In the genomic region with DNA sequence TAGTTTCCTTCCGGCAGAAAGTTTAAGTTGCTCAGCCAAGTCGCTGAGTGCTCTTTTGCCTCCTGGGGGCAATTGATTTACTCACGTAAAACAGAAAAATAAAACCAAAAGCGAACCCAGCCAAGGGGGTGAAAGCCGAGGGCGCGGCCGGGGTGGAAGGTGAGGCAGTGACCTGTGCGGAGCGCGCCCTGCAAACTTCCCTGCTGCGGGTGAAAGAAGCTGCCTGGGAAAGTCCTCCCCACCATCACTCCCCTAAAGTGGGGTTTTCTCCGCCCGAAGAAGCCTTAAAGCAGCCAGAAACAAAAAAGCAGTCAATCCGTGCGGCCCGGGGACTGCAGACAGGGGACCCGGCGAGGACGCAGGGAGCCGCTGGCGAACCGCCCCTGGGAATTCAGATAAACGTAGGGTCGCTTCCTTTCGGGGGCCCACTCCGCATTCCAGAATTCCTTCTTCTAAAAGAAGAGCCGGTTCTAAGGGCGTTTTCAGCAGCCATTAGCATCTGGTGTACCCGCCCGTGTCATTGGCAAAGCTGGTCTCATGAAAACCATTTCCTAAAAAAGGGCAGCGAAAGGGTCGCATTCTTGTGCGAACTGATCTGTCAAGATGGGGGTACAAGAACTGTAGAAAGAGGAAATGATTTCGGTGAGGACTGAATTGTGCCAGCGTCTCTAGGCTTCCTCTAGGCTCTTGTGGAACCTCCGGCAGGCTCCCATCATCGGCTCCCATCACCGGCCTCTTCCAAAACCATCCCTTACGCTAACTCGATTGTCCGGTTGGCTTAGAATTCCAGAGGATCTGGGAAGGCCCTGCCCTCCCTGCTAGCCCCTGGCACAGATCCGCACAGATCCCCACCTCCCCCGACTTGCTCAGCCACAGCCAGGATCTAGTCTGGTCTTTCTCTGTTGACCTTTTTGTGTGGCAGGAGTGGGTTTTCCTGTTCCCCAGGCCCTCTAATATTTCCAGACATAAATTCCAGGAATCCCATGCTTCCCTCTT, we compare ENCODE assay signal across 8 cellular contexts. TPM values are rescaled to one million over a fixed set of nuclear protein-coding genes. Genes with fewer than 3 reads are reported as not detected.
A peak's percentile ranks its signal among the peaks of the same experiment; 100 is the strongest.
DNase-seq lines count a peak whose midpoint lies in the region; ATAC-seq, FAIRE-seq and TF ChIP-seq lines count a peak whose summit lies in the region.

No MANE protein-coding gene starts in this region.

- no peak overlapping the region for H3K27ac ChIP-seq in SJCRH30

- FAIRE-seq in GM19239 (lab: Jason Lieb, UNC), result peak; percentile 55

- H3K36me3 Mint-ChIP-seq in naive B cell, result no peaks in the 10 kb centered on the region

- peaks cover 0 to 4% (median 0%) of the 10 kb centered on the region in 7 donors for H3K9me3 Mint-ChIP-seq in naive B cell

- no peaks in the 10 kb centered on the region for H3K9me3 ChIP-seq in SJCRH30 (replicated peaks)

- no peak for TF ChIP-seq CTCF in epithelial cell of proximal tubule (conservative IDR thresholded peaks at IDR 0.05; ENCODE audit: low read depth, low read length)

- peak; percentile 35 for DNase-seq in GM19239 (ENCODE audit: insufficient read length, low spot score)
- DNase-seq in SJCRH30, result no peak
- no peak for DNase-seq in epithelial cell of proximal tubule (ENCODE audit: low read depth)
- peak; percentile 48 for DNase-seq in naive B cell
- DNase-seq in DMS153 (lab: John Stamatoyannopoulos, UW), result no peak
- DNase-seq in COLO668 (lab: John Stamatoyannopoulos, UW; ENCODE audit: unreplicated experiment), result no peak

- ATAC-seq in naive B cell (ENCODE audit: low read depth in 2 of 2), result peak; percentile 46 to 47
- ATAC-seq in GM18505 (IDR thresholded peaks at IDR 0.05; ENCODE audit: unreplicated experiment), result no peak
- ATAC-seq in GM21786 (IDR thresholded peaks at IDR 0.05; ENCODE audit: unreplicated experiment), result no peak

- no peak for TF ChIP-seq POLR2A in GM18505 (IDR thresholded peaks at IDR 0.05; ENCODE audit: borderline replicate concordance, extremely low read depth, insufficient read depth, insufficient read length)

- peaks cover 21 to 52% (median 31%) of the 10 kb centered on the region in 3 donors for H3K4me1 Mint-ChIP-seq in naive B cell

- no peaks in the 10 kb centered on the region for H3K4me1 ChIP-seq in SJCRH30

- peak overlapping the region; percentile 89 to 97 (median 94) for H3K4me3 Mint-ChIP-seq in naive B cell

- H3K27me3 ChIP-seq in SJCRH30, result no peaks in the 10 kb centered on the region

- H3K27ac Mint-ChIP-seq in naive B cell, result peak overlapping the region; percentile 73 to 93 (median 88)

- H3K4me3 ChIP-seq in SJCRH30 (peak overlapping the region; percentile 65), epithelial cell of proximal tubule (ENCODE audit: low read depth, low read length) (peak overlapping the region; percentile 92)

- no peaks in the 10 kb centered on the region for H3K36me3 ChIP-seq in SJCRH30

- H3K27me3 Mint-ChIP-seq in naive B cell, result peaks cover 8 to 74% (median 59%) of the 10 kb centered on the region in 3 donors

RNA-seq across cellular contexts. Expression of gene RAB31, which starts 1.1 kb away (rescaled TPM):
- total RNA-seq in SJCRH30 (2014; rRNA removed; shearing (Covaris generic)), result 7.1 and 8.1 TPM in 2 replicates
- total RNA-seq in epithelial cell of proximal tubule, result 17.7 and 31.2 TPM in 2 replicates
- 10 to 100 TPM; 20.7 to 66.5 (median 38.6) TPM for polyA plus RNA-seq in naive B cell (ENCODE audit: low read depth in 6 of 6)

Comparison
In these comparisons a context has a peak if more than half of its experiments do, and no peak if none do; other contexts are left out.
1. DNase-seq: peak in GM19239 (single experiment) and naive B cell (single experiment); none in SJCRH30 (0 of 2), epithelial cell of proximal tubule (single experiment), DMS153 (single experiment) and COLO668 (single experiment).
2. ATAC-seq: peak in naive B cell (2 of 2); none in GM18505 (single experiment) and GM21786 (single experiment).